10 cellular contexts compared by ENCODE assay signal in the genomic region with DNA sequence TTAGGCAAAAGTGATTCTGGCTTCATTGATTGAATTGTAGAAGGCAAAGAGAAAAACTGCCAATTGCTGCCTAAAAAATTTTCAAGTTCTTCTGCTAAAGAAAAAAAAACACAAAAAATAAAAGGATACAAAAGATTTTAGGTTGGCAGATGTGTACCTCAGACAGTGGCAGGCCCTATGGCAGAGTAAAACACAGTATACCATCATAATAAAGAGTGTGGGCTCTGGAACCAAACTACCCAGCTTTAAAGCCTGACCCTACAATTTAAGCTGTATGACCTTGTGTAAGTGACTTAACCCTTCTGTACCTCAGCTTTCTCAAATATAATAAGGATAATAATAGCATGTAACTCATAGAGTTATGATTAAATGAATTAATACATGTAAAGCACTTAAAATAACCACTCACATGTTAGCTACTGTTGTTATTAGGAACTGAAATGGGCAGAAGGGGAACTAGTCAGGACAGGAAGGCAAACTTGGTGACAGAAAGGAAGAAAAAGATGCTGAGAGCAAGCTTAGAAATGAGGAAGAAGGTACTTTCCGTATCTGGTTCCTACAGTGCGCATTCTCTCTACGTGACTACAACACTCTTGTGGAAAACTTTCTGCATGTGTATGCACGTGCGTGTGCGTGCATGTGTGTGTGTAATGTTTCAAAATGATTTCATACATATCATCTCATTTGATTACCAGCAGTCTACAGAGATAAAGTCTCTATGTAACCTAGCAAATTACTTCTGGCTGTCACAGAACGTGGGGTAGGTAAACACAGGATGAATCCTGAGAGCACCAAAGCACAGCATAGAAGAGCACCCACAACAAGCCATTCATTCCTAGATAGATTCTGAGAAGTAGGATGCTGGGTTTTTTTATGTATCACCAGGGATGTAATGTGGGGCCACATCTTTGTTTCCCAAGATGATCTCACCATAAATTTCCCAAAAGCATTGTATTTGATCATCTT. TPM values are rescaled to one million over a fixed set of nuclear protein-coding genes. Genes with fewer than 3 reads are reported as not detected.
A peak's percentile ranks its signal among the peaks of the same experiment; 100 is the strongest.
DNase-seq lines count a peak whose midpoint lies in the region; ATAC-seq and TF ChIP-seq lines count a peak whose summit lies in the region.
"Had no signal": no experiment of that assay in that cellular context is flagged by ENCODE, and none has a peak within 500 bp of the region (broad histone marks: within the 10 kb centered on the region; RNA-seq: fewer than 3 reads in every experiment).

No MANE protein-coding gene starts in this region.

- ATAC-seq in GM19438 (IDR thresholded peaks at IDR 0.05; ENCODE audit: low read depth, unreplicated experiment) (peak; percentile 96), HG03135 (IDR thresholded peaks at IDR 0.05; ENCODE audit: unreplicated experiment) (peak; percentile 91)
- ATAC-seq in activated CD8-positive, alpha-beta T cell treated with anti-CD3 and anti-CD28 coated beads for 36 hours: peak; percentile 45

- peaks cover 0 to 7% (median 1%) of the 10 kb centered on the region in 4 donors for H3K4me1 ChIP-seq in sigmoid colon

- TF ChIP-seq CTCF in CD14-positive monocyte (IDR thresholded peaks at IDR 0.05) (no peak), sigmoid colon (IDR thresholded peaks at IDR 0.05) (no peak)
- no peak for TF ChIP-seq CTCF in activated CD8-positive, alpha-beta T cell treated with anti-CD3 and anti-CD28 coated beads for 36 hours (IDR thresholded peaks at IDR 0.05)

- 56 to 81% methylated on average over 7 of the region's 7 CpGs for WGBS in sigmoid colon, 2 donors

- TF ChIP-seq POLR2A in sigmoid colon (IDR thresholded peaks at IDR 0.05): no peak

- peaks cover 14% of the 10 kb centered on the region for H3K4me1 Mint-ChIP-seq in CD14-positive monocyte
- H3K4me1 Mint-ChIP-seq in activated CD8-positive, alpha-beta T cell treated with anti-CD3 and anti-CD28 coated beads for 36 hours (ENCODE audit: low read depth): peaks cover 6% of the 10 kb centered on the region

- intact Hi-C loops in CD14-positive monocyte (cut with micrococcal nuclease): loop anchor here in 1 of 2 donors (10.0 kb wide), 1 partner anchor 107 kb away; no protein-coding TSS in a partner anchor
- intact Hi-C loops in activated CD8-positive, alpha-beta T cell treated with anti-CD3 and anti-CD28 coated beads for 36 hours (cut with micrococcal nuclease): no loop called here
- intact Hi-C loops in sigmoid colon (cut with DNase I): no loop called here

- H3K4me3 Mint-ChIP-seq in CD14-positive monocyte: peak overlapping the region in 1 of 2 donors; percentile 51
- H3K4me3 Mint-ChIP-seq in activated CD8-positive, alpha-beta T cell treated with anti-CD3 and anti-CD28 coated beads for 36 hours: no peak overlapping the region

- TF ChIP-seq EP300 in sigmoid colon (IDR thresholded peaks at IDR 0.05): no peak

- H3K9me3 Mint-ChIP-seq in CD14-positive monocyte: no peaks in the 10 kb centered on the region
- no peaks in the 10 kb centered on the region for H3K9me3 Mint-ChIP-seq in activated CD8-positive, alpha-beta T cell treated with anti-CD3 and anti-CD28 coated beads for 36 hours

- peak; percentile 58 for DNase-seq in CD14-positive monocyte (ENCODE audit: low spot score)
- DNase-seq in activated CD8-positive, alpha-beta T cell treated with anti-CD3 and anti-CD28 coated beads for 36 hours: peak; percentile 14
- no peak for DNase-seq in NCI-H2107 (lab: John Stamatoyannopoulos, UW)
- DNase-seq in MG63: no peak
- DNase-seq in sigmoid colon: no peak
- no peak for DNase-seq in NCI-H1436 (lab: John Stamatoyannopoulos, UW)

- H3K27ac Mint-ChIP-seq in CD14-positive monocyte: peak overlapping the region; percentile 41 to 90 (median 83)
- H3K27ac Mint-ChIP-seq in activated CD8-positive, alpha-beta T cell treated with anti-CD3 and anti-CD28 coated beads for 36 hours: no peak overlapping the region

- peaks cover 3 to 9% (median 6%) of the 10 kb centered on the region in 3 donors for H3K27me3 Mint-ChIP-seq in CD14-positive monocyte (ENCODE audit: low read depth in 3 of 3)
- peaks cover 9% of the 10 kb centered on the region for H3K27me3 Mint-ChIP-seq in activated CD8-positive, alpha-beta T cell treated with anti-CD3 and anti-CD28 coated beads for 36 hours

- H3K9me3 ChIP-seq in MG63: no peaks in the 10 kb centered on the region
- H3K9me3 ChIP-seq in sigmoid colon: no peaks in the 10 kb centered on the region

- CTCF ChIA-PET in activated CD8-positive, alpha-beta T cell treated with anti-CD3 and anti-CD28 coated beads for 36 hours (lab: Charles Lee): interaction anchor here (1.0 to 3.1 kb wide), 9 partner anchors 8 to 274 kb away, joined by 3 to 25 read pairs (median 3); a partner anchor contains a TSS

- H3K36me3 ChIP-seq in MG63: no peaks in the 10 kb centered on the region
- H3K36me3 ChIP-seq in sigmoid colon: no peaks in the 10 kb centered on the region

- H3K4me3 ChIP-seq in MG63 (no peak overlapping the region), sigmoid colon (no peak overlapping the region)
- H3K4me3 ChIP-seq: smooth muscle cell had no signal

- H3K36me3 Mint-ChIP-seq in CD14-positive monocyte: no peaks in the 10 kb centered on the region
- no peaks in the 10 kb centered on the region for H3K36me3 Mint-ChIP-seq in activated CD8-positive, alpha-beta T cell treated with anti-CD3 and anti-CD28 coated beads for 36 hours (ENCODE audit: low read depth)

- peaks cover 35% of the 10 kb centered on the region for H3K27me3 ChIP-seq in MG63
- H3K27me3 ChIP-seq in sigmoid colon: no peaks in the 10 kb centered on the region

- POLR2A ChIA-PET in activated CD8-positive, alpha-beta T cell treated with anti-CD3 and anti-CD28 coated beads for 36 hours (lab: Charles Lee): interaction anchor here (2.5 kb wide), 1 partner anchor 10 kb away, joined by 12 read pairs; a partner anchor contains a TSS

- H3K27ac ChIP-seq in sigmoid colon: no peak overlapping the region

RNA-seq across cellular contexts. Expression of a gene that starts 13.7 kb away (rescaled TPM):
- polyA plus RNA-seq in CD14-positive monocyte (1 to 10 TPM in 1 of 2 donors, under 1 TPM in 1; 0.89 to 1.5 TPM), sigmoid colon (10 to 100 TPM; 10.2 to 12.0 (median 10.3) TPM)
- total RNA-seq in activated CD8-positive, alpha-beta T cell treated with anti-CD3 and anti-CD28 coated beads for 36 hours: 1 to 10 TPM; 5.6 to 6.5 TPM
- total RNA-seq in MG63 (2014; rRNA removed; shearing (Covaris generic); ENCODE audit: low replicate concordance): 0.23 TPM in 1 of 2 replicates, not detected in the other
- 10 to 100 TPM; 38.4 to 51.4 (median 42.0) TPM for total RNA-seq in sigmoid colon
- total RNA-seq: glomerular endothelial cell had no signal

Comparison
In these comparisons a context has a peak if more than half of its experiments do, and no peak if none do; other contexts are left out.
1. DNase-seq: peak in CD14-positive monocyte (single experiment) and activated CD8-positive, alpha-beta T cell treated with anti-CD3 and anti-CD28 coated beads for 36 hours (single experiment); none in NCI-H2107 (single experiment), MG63 (single experiment), sigmoid colon (single experiment) and NCI-H1436 (single experiment).
2. ATAC-seq: peak in every context shown above with its lines; median percentile 96 in GM19438; 91 in HG03135; 45 in activated CD8-positive, alpha-beta T cell treated with anti-CD3 and anti-CD28 coated beads for 36 hours.
3. RNA of a gene that starts 13.7 kb away (total RNA-seq): 38.4 to 51.4 TPM in sigmoid colon; 5.6 to 6.5 TPM in activated CD8-positive, alpha-beta T cell treated with anti-CD3 and anti-CD28 coated beads for 36 hours and 0.23 TPM in MG63; every median in the first group is over 4 times any median in the second.